ENCODE assay signal across 31 cellular contexts in the genomic region with DNA sequence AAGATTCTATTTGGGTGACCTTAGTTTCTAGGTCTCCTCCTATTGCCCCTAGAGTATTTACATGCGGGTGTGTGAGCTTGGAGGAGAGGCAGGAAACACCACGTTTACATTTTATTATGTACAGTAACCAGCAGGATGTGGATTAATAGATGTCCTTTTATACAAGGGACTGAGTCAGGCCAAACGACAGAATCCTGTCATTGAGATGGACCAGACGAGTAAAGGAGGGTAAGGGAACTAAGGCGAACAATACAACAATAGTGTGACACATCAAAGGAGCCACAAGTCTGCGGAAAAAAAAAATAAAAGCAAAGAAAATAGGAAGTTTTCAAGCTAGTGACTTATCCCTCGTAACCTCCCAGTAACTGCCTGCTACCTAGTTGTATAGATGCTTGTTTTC.
DNase-seq lines count a peak whose midpoint lies in the region; FAIRE-seq and TF ChIP-seq lines count a peak whose summit lies in the region.
"Had no signal": no experiment of that assay in that cellular context is flagged by ENCODE, and none has a peak within 500 bp of the region (broad histone marks: within the 10 kb centered on the region; RNA-seq: fewer than 3 reads in every experiment).

No MANE protein-coding gene starts in this region.

- H3K4me2 ChIP-seq in astrocyte (ENCODE audit: low read length), result no peak overlapping the region
- H3K4me2 ChIP-seq in smooth muscle cell, result no peak overlapping the region
- H3K4me2 ChIP-seq: BLaER1 treated with 17β-estradiol and CSF1 and Interleukin-3, amounts not matched to agents 10 nM and 100 nM had no signal

- H3K4me1 ChIP-seq in astrocyte (ENCODE audit: insufficient read depth, low read length), result no peaks in the 10 kb centered on the region
- H3K4me1 ChIP-seq in smooth muscle cell (ENCODE audit: low read depth), result no peaks in the 10 kb centered on the region
- H3K4me1 ChIP-seq: SJCRH30 had no signal

- H3K36me3 ChIP-seq in astrocyte (ENCODE audit: insufficient read depth, low read length), result peaks cover 6% of the 10 kb centered on the region
- peaks cover 18% of the 10 kb centered on the region for H3K36me3 ChIP-seq in smooth muscle cell (ENCODE audit: low read depth)

- no peaks in the 10 kb centered on the region for H3K9me3 Mint-ChIP-seq in astrocyte (ENCODE audit: unreplicated experiment)
- H3K9me3 Mint-ChIP-seq in activated CD4-positive, alpha-beta memory T cell treated with anti-CD3 and anti-CD28 coated beads, Interleukin-2, amount 10 ng/mL, durations not matched to agents 7 days and 5 days, result no peaks in the 10 kb centered on the region
- H3K9me3 Mint-ChIP-seq: activated T-cell treated with anti-CD3 and anti-CD28 coated beads, Interleukin-2, amount 50 U/mL, for 24 hours; naive thymus-derived CD8-positive, alpha-beta T cell; T-cell had no signal

- H3K9me3 ChIP-seq in astrocyte (ENCODE audit: insufficient read depth, low read depth, low read length) (no peaks in the 10 kb centered on the region), smooth muscle cell (replicated peaks; ENCODE audit: low read depth) (no peaks in the 10 kb centered on the region)
- H3K9me3 ChIP-seq: BLaER1 treated with 17β-estradiol and CSF1 and Interleukin-3, amounts not matched to agents 10 nM and 100 nM; body of pancreas; heart left ventricle; SJCRH30; stomach had no signal

- no peaks in the 10 kb centered on the region for H3K79me2 ChIP-seq in astrocyte (ENCODE audit: insufficient read depth, low read length)
- H3K79me2 ChIP-seq in smooth muscle cell (ENCODE audit: low read depth), result peaks cover 3% of the 10 kb centered on the region

- H3K9ac ChIP-seq in astrocyte (ENCODE audit: low read length) (no peak overlapping the region), smooth muscle cell (ENCODE audit: low read depth) (no peak overlapping the region)
- H3K9ac ChIP-seq: BLaER1 treated with 17β-estradiol and CSF1 and Interleukin-3, amounts not matched to agents 10 nM and 100 nM had no signal

- POLR2A ChIA-PET in activated CD4-positive, alpha-beta memory T cell treated with anti-CD3 and anti-CD28 coated beads, Interleukin-2, amount 10 ng/mL, durations not matched to agents 7 days and 5 days (lab: Charles Lee), result no interaction called here

- H3K27ac ChIP-seq in astrocyte (ENCODE audit: low read depth, low read length), result peak overlapping the region; percentile 14
- peak overlapping the region; percentile 16 for H3K27ac ChIP-seq in smooth muscle cell (ENCODE audit: low read depth)
- H3K27ac ChIP-seq: BLaER1 treated with 17β-estradiol and CSF1 and Interleukin-3, amounts not matched to agents 10 nM and 100 nM; SJCRH30; stomach had no signal

- H3K4me3 ChIP-seq in astrocyte (ENCODE audit: insufficient read depth, low read depth, low read length) (no peak overlapping the region), smooth muscle cell (no peak overlapping the region)
- H3K4me3 ChIP-seq: BLaER1 treated with 17β-estradiol and CSF1 and Interleukin-3, amounts not matched to agents 10 nM and 100 nM; body of pancreas; heart left ventricle; SJCRH30; skin epidermis; stomach had no signal

- peak; percentile 36 for DNase-seq in HT1080 (ENCODE audit: low read depth)
- no peak for DNase-seq in astrocyte (ENCODE audit: low read depth)
- DNase-seq in kidney tubule cell (ENCODE audit: low spot score), result peak; percentile 18
- no peak for DNase-seq in smooth muscle cell (lab: John Stamatoyannopoulos, UW; ENCODE audit: unreplicated experiment)
- DNase-seq in activated effector memory CD4-positive, alpha-beta T cell treated with anti-CD3 and anti-CD28 coated beads, Interleukin-2, amount 50 U/mL, for 16 hours, result no peak
- DNase-seq in activated CD4-positive, alpha-beta memory T cell treated with anti-CD3 and anti-CD28 coated beads, Interleukin-2, amount 10 ng/mL, durations not matched to agents 7 days and 5 days, result no peak
- no peak for DNase-seq in retina
- DNase-seq: activated T-cell treated with anti-CD3 and anti-CD28 coated beads, Interleukin-2, amount 50 U/mL, for 24 hours; body of pancreas; Calu3; cerebellar nuclear complex; DND-41; effector CD4-positive, alpha-beta T cell; erythroblast; foreskin fibroblast; HCEC 1CT; heart left ventricle; naive thymus-derived CD8-positive, alpha-beta T cell; NCI-H1092; NCI-H187; NCI-H2171 treated with DMSO at 0.1 percent for 48 hours; NCI-H524 treated with DMSO at 0.1 percent for 48 hours; occipital lobe; SJCRH30; stimulated activated CD4-positive, alpha-beta T cell treated with anti-CD3 and anti-CD28 coated beads, Interleukin-2, amount 100 ng/mL, for 24 hours; stomach; T-cell; trophoblast cell had no signal

- H4K20me1 ChIP-seq in astrocyte (ENCODE audit: insufficient read depth, low read length) (peaks cover 9% of the 10 kb centered on the region), smooth muscle cell (ENCODE audit: low read depth) (peaks cover 7% of the 10 kb centered on the region)
- H4K20me1 ChIP-seq: BLaER1 treated with 17β-estradiol and CSF1 and Interleukin-3, amounts not matched to agents 10 nM and 100 nM had no signal

- 66% methylated on average over 7 of the region's 7 CpGs for WGBS in smooth muscle cell (ENCODE audit: low lambda C conversion rate)

- no peak overlapping the region for H3K27ac Mint-ChIP-seq in astrocyte (ENCODE audit: unreplicated experiment)
- H3K27ac Mint-ChIP-seq in activated CD4-positive, alpha-beta memory T cell treated with anti-CD3 and anti-CD28 coated beads, Interleukin-2, amount 10 ng/mL, durations not matched to agents 7 days and 5 days, result no peak overlapping the region
- H3K27ac Mint-ChIP-seq: activated T-cell treated with anti-CD3 and anti-CD28 coated beads, Interleukin-2, amount 50 U/mL, for 24 hours; T-cell had no signal

- peaks cover 23% of the 10 kb centered on the region for H3K36me3 Mint-ChIP-seq in astrocyte (ENCODE audit: low read depth, unreplicated experiment)
- H3K36me3 Mint-ChIP-seq in activated CD4-positive, alpha-beta memory T cell treated with anti-CD3 and anti-CD28 coated beads, Interleukin-2, amount 10 ng/mL, durations not matched to agents 7 days and 5 days (ENCODE audit: low read depth), result no peaks in the 10 kb centered on the region

- H3K27me3 ChIP-seq in astrocyte (ENCODE audit: insufficient read depth, low read length), result no peaks in the 10 kb centered on the region
- no peaks in the 10 kb centered on the region for H3K27me3 ChIP-seq in smooth muscle cell (ENCODE audit: low read depth)
- H3K27me3 ChIP-seq: BLaER1 treated with 17β-estradiol and CSF1 and Interleukin-3, amounts not matched to agents 10 nM and 100 nM; body of pancreas; heart left ventricle; SJCRH30; stomach had no signal

- CTCF ChIA-PET in activated CD4-positive, alpha-beta memory T cell treated with anti-CD3 and anti-CD28 coated beads, Interleukin-2, amount 10 ng/mL, durations not matched to agents 7 days and 5 days (lab: Charles Lee), result no interaction called here

- FAIRE-seq in astrocyte (lab: Jason Lieb, UNC), result no peak
- FAIRE-seq: GM18507 had no signal

- H2AFZ ChIP-seq in astrocyte (ENCODE audit: low read depth, low read length) (no peak overlapping the region), smooth muscle cell (ENCODE audit: low read depth) (no peak overlapping the region)

- H3F3A ChIP-seq in smooth muscle cell (ENCODE audit: low read depth), result no peaks in the 10 kb centered on the region

- H3K4me3 Mint-ChIP-seq in astrocyte (ENCODE audit: unreplicated experiment), result no peak overlapping the region
- no peak overlapping the region for H3K4me3 Mint-ChIP-seq in activated CD4-positive, alpha-beta memory T cell treated with anti-CD3 and anti-CD28 coated beads, Interleukin-2, amount 10 ng/mL, durations not matched to agents 7 days and 5 days
- H3K4me3 Mint-ChIP-seq: activated T-cell treated with anti-CD3 and anti-CD28 coated beads, Interleukin-2, amount 50 U/mL, for 24 hours; naive thymus-derived CD8-positive, alpha-beta T cell; T-cell had no signal

- peaks cover 5% of the 10 kb centered on the region for H3K4me1 Mint-ChIP-seq in astrocyte (ENCODE audit: low read depth, unreplicated experiment)
- no peaks in the 10 kb centered on the region for H3K4me1 Mint-ChIP-seq in activated CD4-positive, alpha-beta memory T cell treated with anti-CD3 and anti-CD28 coated beads, Interleukin-2, amount 10 ng/mL, durations not matched to agents 7 days and 5 days
- H3K4me1 Mint-ChIP-seq: T-cell had no signal

- no peaks in the 10 kb centered on the region for H3K27me3 Mint-ChIP-seq in astrocyte (ENCODE audit: low read depth, unreplicated experiment)
- no peaks in the 10 kb centered on the region for H3K27me3 Mint-ChIP-seq in activated CD4-positive, alpha-beta memory T cell treated with anti-CD3 and anti-CD28 coated beads, Interleukin-2, amount 10 ng/mL, durations not matched to agents 7 days and 5 days
- H3K27me3 Mint-ChIP-seq: activated T-cell treated with anti-CD3 and anti-CD28 coated beads, Interleukin-2, amount 50 U/mL, for 24 hours; naive thymus-derived CD8-positive, alpha-beta T cell; T-cell had no signal

- TF ChIP-seq CTCF in astrocyte (IDR thresholded peaks at IDR 0.05; ENCODE audit: insufficient read depth, low read depth, low read length) (no peak), smooth muscle cell (IDR thresholded peaks at IDR 0.05; ENCODE audit: borderline replicate concordance, insufficient read depth, poor library complexity, severe bottlenecking) (no peak)

Comparison
In these comparisons a context has a peak if more than half of its experiments do, and no peak if none do; other contexts are left out.
1. DNase-seq: peak in HT1080 (single experiment) and kidney tubule cell (single experiment); none in astrocyte (single experiment), smooth muscle cell (single experiment), activated effector memory CD4-positive, alpha-beta T cell treated with anti-CD3 and anti-CD28 coated beads, Interleukin-2, amount 50 U/mL, for 16 hours (single experiment), activated CD4-positive, alpha-beta memory T cell treated with anti-CD3 and anti-CD28 coated beads, Interleukin-2, amount 10 ng/mL, durations not matched to agents 7 days and 5 days (single experiment) and retina (single experiment).